ENCODE assay signal across 8 cellular contexts in genomic region chr15:81002004-81002253, GRCh38. TPM values are rescaled to one million over a fixed set of nuclear protein-coding genes. Genes with fewer than 3 reads are reported as not detected.
A peak's percentile ranks its signal among the peaks of the same experiment; 100 is the strongest.
DNase-seq lines count a peak whose midpoint lies in the region; ATAC-seq, FAIRE-seq and TF ChIP-seq lines count a peak whose summit lies in the region.

No MANE protein-coding gene starts in this region.

- H3K36me3 Mint-ChIP-seq in activated CD4-positive, alpha-beta memory T cell treated with anti-CD3 and anti-CD28 coated beads, Interleukin-2, amount 10 ng/mL, durations not matched to agents 7 days and 5 days (ENCODE audit: low read depth) = peaks cover 52% of the 10 kb centered on the region

- POLR2A ChIA-PET in activated CD4-positive, alpha-beta memory T cell treated with anti-CD3 and anti-CD28 coated beads, Interleukin-2, amount 10 ng/mL, durations not matched to agents 7 days and 5 days (lab: Charles Lee) = interaction anchor here (0.7 to 4.9 kb wide), 25 partner anchors 7 to 942 kb away, joined by 3 to 81 read pairs (median 7); partner anchors contain the start of gene ABHD17C

- peaks cover 62% of the 10 kb centered on the region for H3K4me1 Mint-ChIP-seq in activated CD4-positive, alpha-beta memory T cell treated with anti-CD3 and anti-CD28 coated beads, Interleukin-2, amount 10 ng/mL, durations not matched to agents 7 days and 5 days

- H3K27me3 Mint-ChIP-seq in activated CD4-positive, alpha-beta memory T cell treated with anti-CD3 and anti-CD28 coated beads, Interleukin-2, amount 10 ng/mL, durations not matched to agents 7 days and 5 days = no peaks in the 10 kb centered on the region

- H3K27ac ChIP-seq in left ventricle myocardium inferior (replicated peaks) (peak overlapping the region; percentile 99), gastrocnemius medialis (peak overlapping the region; percentile 58 to 87 (median 84))

- no peak for TF ChIP-seq POLR2A in gastrocnemius medialis (IDR thresholded peaks at IDR 0.05)

- H3K9me3 ChIP-seq in left ventricle myocardium inferior (replicated peaks) (no peaks in the 10 kb centered on the region), gastrocnemius medialis (no peaks in the 10 kb centered on the region)

- peak overlapping the region; percentile 69 for H3K27ac Mint-ChIP-seq in activated CD4-positive, alpha-beta memory T cell treated with anti-CD3 and anti-CD28 coated beads, Interleukin-2, amount 10 ng/mL, durations not matched to agents 7 days and 5 days

- ATAC-seq in gastrocnemius medialis = peak in 1 of 2 donors; percentile 10

- H3K4me3 Mint-ChIP-seq in activated CD4-positive, alpha-beta memory T cell treated with anti-CD3 and anti-CD28 coated beads, Interleukin-2, amount 10 ng/mL, durations not matched to agents 7 days and 5 days = peak overlapping the region; percentile 79

- H3K4me3 ChIP-seq in left ventricle myocardium inferior (peak overlapping the region; percentile 93), gastrocnemius medialis (peak overlapping the region; percentile 61 to 93 (median 74))

- no peaks in the 10 kb centered on the region for H3K9me3 Mint-ChIP-seq in activated CD4-positive, alpha-beta memory T cell treated with anti-CD3 and anti-CD28 coated beads, Interleukin-2, amount 10 ng/mL, durations not matched to agents 7 days and 5 days

- H3K4me1 ChIP-seq in left ventricle myocardium inferior = peaks cover 77% of the 10 kb centered on the region
- peaks cover 0 to 16% of the 10 kb centered on the region in 2 donors for H3K4me1 ChIP-seq in gastrocnemius medialis

- CTCF ChIA-PET in activated CD4-positive, alpha-beta memory T cell treated with anti-CD3 and anti-CD28 coated beads, Interleukin-2, amount 10 ng/mL, durations not matched to agents 7 days and 5 days (lab: Charles Lee) = interaction anchor here (1.0 to 4.1 kb wide), 6 partner anchors 11 to 294 kb away, joined by 3 to 23 read pairs (median 6); no protein-coding TSS in a partner anchor

- intact Hi-C loops in left ventricle myocardium inferior (cut with micrococcal nuclease) (no loop called here), gastrocnemius medialis (cut with DNase I; ENCODE audit: low total_unique reads) (loop anchor here (5.0 kb wide), 1 partner anchor 1045 kb away; the partner anchor contains the start of gene MEX3B), head of caudate nucleus (cut with DNase I) (loop anchor here (10.0 kb wide), 1 partner anchor 53 kb away; no protein-coding TSS in a partner anchor)

- no peak for FAIRE-seq in GM19239 (lab: Jason Lieb, UNC)

- DNase-seq in GM19239 (ENCODE audit: insufficient read length, low spot score) (peak; percentile 65), left ventricle myocardium inferior (no peak), gastrocnemius medialis (no peak), NCI-H1930 (lab: John Stamatoyannopoulos, UW) (no peak), head of caudate nucleus (no peak), NCI-H1694 treated with DMSO at 0.1 percent for 48 hours (lab: John Stamatoyannopoulos, UW) (no peak), NCI-H2081 treated with DMSO at 0.1 percent for 48 hours (lab: John Stamatoyannopoulos, UW) (no peak)
- no peak for DNase-seq in activated CD4-positive, alpha-beta memory T cell treated with anti-CD3 and anti-CD28 coated beads, Interleukin-2, amount 10 ng/mL, durations not matched to agents 7 days and 5 days

- in situ Hi-C loops in gastrocnemius medialis (cut with MboI; ENCODE audit: low sequenced_read_pairs in 4 of 4) = no loop called here

- H3K36me3 ChIP-seq in left ventricle myocardium inferior = peaks cover 20% of the 10 kb centered on the region
- H3K36me3 ChIP-seq in gastrocnemius medialis = no peaks in the 10 kb centered on the region

- no peak for TF ChIP-seq CTCF in left ventricle myocardium inferior (IDR thresholded peaks at IDR 0.05; ENCODE audit: borderline replicate concordance)
- TF ChIP-seq CTCF in gastrocnemius medialis (IDR thresholded peaks at IDR 0.05 in 4 of 5, conservative IDR thresholded peaks at IDR 0.05 in 1 of 5) = no peak

- H3K27me3 ChIP-seq in left ventricle myocardium inferior (ENCODE audit: low read depth) (peaks cover 14% of the 10 kb centered on the region), gastrocnemius medialis (peaks cover 8 to 31% (median 12%) of the 10 kb centered on the region in 3 donors)

RNA-seq across cellular contexts. Expression of gene TLNRD1, which starts 1.2 kb away (rescaled TPM):
- 10 to 100 TPM; 47.1 to 48.8 TPM for total RNA-seq in activated CD4-positive, alpha-beta memory T cell treated with anti-CD3 and anti-CD28 coated beads, Interleukin-2, amount 10 ng/mL, durations not matched to agents 7 days and 5 days
- total RNA-seq in left ventricle myocardium inferior (5.5 TPM), gastrocnemius medialis (1 to 10 TPM; 1.9 to 8.1 (median 3.3) TPM)

RNA-seq across cellular contexts. Expression of gene MESD, which starts 12.3 kb away (rescaled TPM):
- 10 to 100 TPM; 34.5 to 36.1 TPM for total RNA-seq in activated CD4-positive, alpha-beta memory T cell treated with anti-CD3 and anti-CD28 coated beads, Interleukin-2, amount 10 ng/mL, durations not matched to agents 7 days and 5 days
- total RNA-seq in left ventricle myocardium inferior (13.5 TPM), gastrocnemius medialis (1 to 10 TPM; 5.5 to 7.9 (median 6.6) TPM)
